In genomic region chr11:82955676-82956453, GRCh38 we compare ENCODE assay signal across 8 cellular contexts. TPM values are rescaled to one million over a fixed set of nuclear protein-coding genes. Genes with fewer than 3 reads are reported as not detected.
DNase-seq lines count a peak whose midpoint lies in the region; ATAC-seq and TF ChIP-seq lines count a peak whose summit lies in the region.
"Not testable (repeated sequence)": the region's sequence is repeated elsewhere in the genome, so short reads cannot be mapped to it uniquely, and the experiment has no call there.

No MANE protein-coding gene starts in this region.

- not testable (repeated sequence) for H3K9me3 ChIP-seq in right cardiac atrium (ENCODE audit: control insufficient read depth, low read length); osteoblast (ENCODE audit: low read depth, low read length)

- not testable (repeated sequence) for H3K79me2 ChIP-seq in osteoblast (ENCODE audit: insufficient read depth, low read length)

- peak; percentile 28 for DNase-seq in DMS153 treated with DMSO at 0.1 percent for 48 hours (lab: John Stamatoyannopoulos, UW; ENCODE audit: unreplicated experiment)
- peak; percentile 28 for DNase-seq in NCI-H1105 (lab: John Stamatoyannopoulos, UW)
- DNase-seq in RPMI8226: peak; percentile 45
- peak; percentile 31 to 36 for DNase-seq in activated CD4-positive, alpha-beta T cell treated with anti-CD3 and anti-CD28 coated beads, Interleukin-2, amount 50 U/mL, for 48 hours
- DNase-seq in activated gamma-delta T cell treated with Interleukin-2 at 50 U/mL for 16 hours: peak; percentile 88
- DNase-seq in right cardiac atrium: peak in 2 of 3 donors; percentile 55 to 67
- not testable (repeated sequence) for DNase-seq in osteoblast (ENCODE audit: insufficient read length, low spot score, missing footprints)
- DNase-seq in stimulated activated CD8-positive, alpha-beta memory T cell treated with anti-CD3 and anti-CD28 coated beads, Interleukin-7, amount 100 ng/mL, for 24 hours (ENCODE audit: low read depth): peak; percentile 21

- not testable (repeated sequence) for ATAC-seq in right cardiac atrium

- not testable (repeated sequence) for H3K4me3 ChIP-seq in right cardiac atrium (ENCODE audit: low read length); osteoblast (ENCODE audit: insufficient read depth, low read length)

- H3K4me2 ChIP-seq in osteoblast (ENCODE audit: insufficient read depth, low read length): not testable (repeated sequence)

- H3K36me3 ChIP-seq in osteoblast (ENCODE audit: insufficient read depth, low read length): not testable (repeated sequence)

- not testable (repeated sequence) for H3K27ac ChIP-seq in right cardiac atrium (ENCODE audit: low read length); osteoblast (ENCODE audit: low read depth, low read length)

- not testable (repeated sequence) for TF ChIP-seq CTCF in osteoblast (IDR thresholded peaks at IDR 0.05; ENCODE audit: extremely low read depth, low read depth, low read length)

- H2AFZ ChIP-seq in osteoblast (ENCODE audit: low read length): peak overlapping the region; percentile 54

- not testable (repeated sequence) for H4K20me1 ChIP-seq in osteoblast (ENCODE audit: insufficient read depth, low read length)

- intact Hi-C loops in right cardiac atrium (cut with DNase I): not testable (repeated sequence)

- not testable (repeated sequence) for H3K27me3 ChIP-seq in right cardiac atrium (ENCODE audit: control insufficient read depth, insufficient read depth); osteoblast (ENCODE audit: insufficient read depth, low read length)

- WGBS in right cardiac atrium: 62% methylated on average over 9 of the region's 9 CpGs

- H3K4me1 ChIP-seq in right cardiac atrium (ENCODE audit: control insufficient read depth, insufficient read depth, low read length); osteoblast (ENCODE audit: insufficient read depth, low read length): not testable (repeated sequence)

RNA-seq across cellular contexts. Expression of gene DDIAS, which starts 54.3 kb away (rescaled TPM):
- 1 to 10 TPM in 2 of 4 donors, under 1 TPM in 2; 0.42 to 2.0 (median 1.2) TPM for total RNA-seq in right cardiac atrium
- polyA plus RNA-seq in right cardiac atrium: 0.20 TPM
- 1.5 and 1.8 TPM in 2 replicates for total RNA-seq in osteoblast

RNA-seq across cellular contexts. Expression of gene PRCP, which starts 55.6 kb away (rescaled TPM):
- 100 to 1,000 TPM in 1 of 4 donors, 10 to 100 TPM in 3; 83.2 to 100 (median 84.9) TPM for total RNA-seq in right cardiac atrium
- polyA plus RNA-seq in right cardiac atrium: 69.1 TPM
- total RNA-seq in osteoblast: 52.5 and 67.5 TPM in 2 replicates
